In the genomic region with DNA sequence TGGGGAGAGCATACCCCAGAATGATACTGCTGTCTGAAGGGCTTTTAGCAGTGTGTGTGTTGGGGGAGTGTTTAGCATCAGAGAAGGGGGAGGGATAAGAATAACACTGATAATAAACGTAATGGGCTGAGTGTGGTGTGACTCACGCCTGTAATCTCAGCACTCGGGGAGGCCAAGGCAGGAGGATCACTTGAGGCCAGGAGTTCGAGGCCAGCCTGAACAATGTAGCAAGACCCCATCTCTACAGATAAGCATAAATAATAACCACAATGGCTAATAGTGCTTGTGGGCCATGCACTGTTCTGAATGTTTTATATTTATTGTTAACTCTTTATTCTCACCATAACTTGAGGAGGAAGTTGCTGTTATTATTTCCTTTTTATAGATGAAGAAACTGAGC, we compare ENCODE assay signal across 1 cellular context.
TF ChIP-seq lines count a peak whose summit lies in the region.

No MANE protein-coding gene starts in this region.

TF ChIP-seq in HEK293, 187 proteins besides CTCF, POLR2A, EP300 and RAD21 (continued from another document):
- TF ChIP-seq ZNF561 (tag by site-specific recombination; IDR thresholded peaks at IDR 0.05; ENCODE audit: borderline replicate concordance) (no peak), ZNF629 (tag by site-specific recombination; IDR thresholded peaks at IDR 0.05) (no peak), ZNF398 (tag by site-specific recombination; IDR thresholded peaks at IDR 0.05) (peak; percentile 48; the same call in 1 of the 2 replicates), ZNF571 (tag by site-specific recombination; IDR thresholded peaks at IDR 0.05) (no peak), KLF7 (tag by site-specific recombination; IDR thresholded peaks at IDR 0.05; ENCODE audit: borderline replicate concordance) (no peak), SP7 (tag by site-specific recombination; IDR thresholded peaks at IDR 0.05) (0 out of 2 replicates have a peak, but pooled peaks have one; percentile 25), ZNF658 (tag by site-specific recombination; IDR thresholded peaks at IDR 0.05) (no peak), MYNN (tag by site-specific recombination; IDR thresholded peaks at IDR 0.05; ENCODE audit: borderline replicate concordance) (no peak), ZNF121 (tag by site-specific recombination; IDR thresholded peaks at IDR 0.05) (peak; percentile 97), ZNF366 (tag by site-specific recombination; conservative IDR thresholded peaks at IDR 0.05) (no peak), ZNF2 (tag by site-specific recombination; IDR thresholded peaks at IDR 0.05) (no peak), ZNF10 (tag by site-specific recombination; IDR thresholded peaks at IDR 0.05) (no peak), PATZ1 (tag by site-specific recombination; IDR thresholded peaks at IDR 0.05) (no peak), ZBTB11 (tag by site-specific recombination; conservative IDR thresholded peaks at IDR 0.05; ENCODE audit: low read depth) (no peak), ZNF18 (tag by site-specific recombination; IDR thresholded peaks at IDR 0.05) (0 out of 2 replicates have a peak, but pooled peaks have one; percentile 19), GFI1B (tag by site-specific recombination; IDR thresholded peaks at IDR 0.05) (peak; percentile 46; the same call in 1 of the 2 replicates), ZNF530 (tag by site-specific recombination; IDR thresholded peaks at IDR 0.05; ENCODE audit: low read depth) (no peak), ZNF426 (tag by site-specific recombination; IDR thresholded peaks at IDR 0.05) (no peak), ZNF214 (tag by site-specific recombination; IDR thresholded peaks at IDR 0.05; ENCODE audit: borderline replicate concordance) (no peak), ZNF223 (tag by site-specific recombination; IDR thresholded peaks at IDR 0.05) (no peak), ZXDB (tag by site-specific recombination; IDR thresholded peaks at IDR 0.05) (no peak), ZIC2 (tag by site-specific recombination; IDR thresholded peaks at IDR 0.05) (no peak), ZNF529 (tag by site-specific recombination; IDR thresholded peaks at IDR 0.05; ENCODE audit: insufficient replicate concordance) (no peak), ZNF664 (tag by site-specific recombination; IDR thresholded peaks at IDR 0.05) (no peak), SP3 (tag by site-specific recombination; IDR thresholded peaks at IDR 0.05) (no peak), SP2 (tag by site-specific recombination; IDR thresholded peaks at IDR 0.05) (no peak), GLI2 (tag by site-specific recombination; IDR thresholded peaks at IDR 0.05; ENCODE audit: borderline replicate concordance, low read depth) (no peak), ZNF112 (tag by site-specific recombination; IDR thresholded peaks at IDR 0.05) (no peak), ZEB2 (tag by site-specific recombination; IDR thresholded peaks at IDR 0.05) (0 out of 2 replicates have a peak, but pooled peaks have one; percentile 22), WT1 (tag by site-specific recombination; IDR thresholded peaks at IDR 0.05) (peak; percentile 54; the same call in 1 of the 2 replicates), YY1 (tag by site-specific recombination; IDR thresholded peaks at IDR 0.05) (no peak), PRDM10 (tag by site-specific recombination; IDR thresholded peaks at IDR 0.05) (0 out of 2 replicates have a peak, but pooled peaks have one; percentile 34)
- TF ChIP-seq, protein P1, sequence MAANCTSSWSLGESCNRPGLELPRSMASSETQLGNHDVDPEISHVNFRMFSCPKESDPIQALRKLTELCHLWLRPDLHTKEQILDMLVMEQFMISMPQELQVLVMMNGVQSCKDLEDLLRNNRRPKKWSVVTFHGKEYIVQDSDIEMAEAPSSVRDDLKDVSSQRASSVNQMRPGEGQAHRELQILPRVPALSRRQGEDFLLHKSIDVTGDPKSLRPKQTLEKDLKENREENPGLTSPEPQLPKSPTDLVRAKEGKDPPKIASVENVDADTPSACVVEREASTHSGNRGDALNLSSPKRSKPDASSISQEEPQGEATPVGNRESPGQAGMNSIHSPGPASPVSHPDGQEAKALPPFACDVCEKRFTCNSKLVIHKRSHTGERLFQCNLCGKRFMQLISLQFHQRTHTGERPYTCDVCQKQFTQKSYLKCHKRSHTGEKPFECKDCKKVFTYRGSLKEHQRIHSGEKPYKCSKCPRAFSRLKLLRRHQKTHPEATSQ (tag by site-specific recombination; IDR thresholded peaks at IDR 0.05): peak; percentile 52; the same call in 1 of the 2 replicates
- TF ChIP-seq, protein P2, sequence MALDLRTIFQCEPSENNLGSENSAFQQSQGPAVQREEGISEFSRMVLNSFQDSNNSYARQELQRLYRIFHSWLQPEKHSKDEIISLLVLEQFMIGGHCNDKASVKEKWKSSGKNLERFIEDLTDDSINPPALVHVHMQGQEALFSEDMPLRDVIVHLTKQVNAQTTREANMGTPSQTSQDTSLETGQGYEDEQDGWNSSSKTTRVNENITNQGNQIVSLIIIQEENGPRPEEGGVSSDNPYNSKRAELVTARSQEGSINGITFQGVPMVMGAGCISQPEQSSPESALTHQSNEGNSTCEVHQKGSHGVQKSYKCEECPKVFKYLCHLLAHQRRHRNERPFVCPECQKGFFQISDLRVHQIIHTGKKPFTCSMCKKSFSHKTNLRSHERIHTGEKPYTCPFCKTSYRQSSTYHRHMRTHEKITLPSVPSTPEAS (tag by site-specific recombination; IDR thresholded peaks at IDR 0.05): no peak
